In genomic region chr21:38902608-38903445, GRCh38 we compare ENCODE assay signal across 20 cellular contexts.
DNase-seq lines count a peak whose midpoint lies in the region; ATAC-seq, FAIRE-seq and TF ChIP-seq lines count a peak whose summit lies in the region.
"Had no signal": no experiment of that assay in that cellular context is flagged by ENCODE, and none has a peak within 500 bp of the region (broad histone marks: within the 10 kb centered on the region; RNA-seq: fewer than 3 reads in every experiment).

No MANE protein-coding gene starts in this region.

- H3K27me3 ChIP-seq in K562 (ENCODE audit: control insufficient read depth in 2 of 2, insufficient read depth in 2 of 2, low read length in 2 of 2), result peaks cover 12 to 16% of the 10 kb centered on the region in 2 experiments; a peak in 4 of 5 replicates
- H3K27me3 ChIP-seq in hepatocyte, result no peaks in the 10 kb centered on the region
- H3K27me3 ChIP-seq: SJSA1 had no signal

- H3K79me2 ChIP-seq in K562 (ENCODE audit: control insufficient read depth, insufficient read depth, low read length) (no peaks in the 10 kb centered on the region), hepatocyte (no peaks in the 10 kb centered on the region)

- H3K9me3 ChIP-seq in HEK293 (ENCODE audit: control insufficient read depth, insufficient read depth, low read depth, low read length), result no peaks in the 10 kb centered on the region
- no peaks in the 10 kb centered on the region for H3K9me3 ChIP-seq in K562 (replicated peaks; ENCODE audit: control insufficient read depth, insufficient read depth, low read depth, low read length)
- no peaks in the 10 kb centered on the region for H3K9me3 ChIP-seq in hepatocyte (ENCODE audit: low read depth)
- H3K9me3 ChIP-seq: SJSA1 had no signal

- POLR2A ChIA-PET in HEK293 (lab: Yijun Ruan, JAX) (no interaction called here), K562 (lab: Yijun Ruan, JAX) (interaction anchor here (1.1 kb wide), 1 partner anchor 13 kb away, joined by 6 read pairs; no protein-coding TSS in a partner anchor)

- 14% methylated on average over 9 of the region's 9 CpGs for WGBS in K562 (ENCODE audit: insufficient coverage, low coverage, missing lambda C conversion rate)
- WGBS in hepatocyte (ENCODE audit: low lambda C conversion rate, missing lambda C conversion rate), result 85% methylated on average over 9 of the region's 9 CpGs

- no peak for FAIRE-seq in K562 (lab: Jason Lieb, UNC)
- FAIRE-seq: GM12878 had no signal

- H3K27ac ChIP-seq in HEK293 (ENCODE audit: extremely low read depth, low read depth, low read length) (no peak overlapping the region), K562 (ENCODE audit: extremely low read depth, low read depth, low read length) (no peak overlapping the region), hepatocyte (peak overlapping the region; percentile 64), skin epidermis (peak overlapping the region in 19 of 21 experiments; percentile 31 to 95 (median 74))
- H3K27ac ChIP-seq: SJSA1 had no signal

- no peaks in the 10 kb centered on the region for H3K9me1 ChIP-seq in K562 (ENCODE audit: control insufficient read depth, insufficient read depth, low read length)

- H4K20me1 ChIP-seq in K562 (replicated peaks; ENCODE audit: control insufficient read depth, insufficient read depth, low read length), result no peaks in the 10 kb centered on the region
- no peaks in the 10 kb centered on the region for H4K20me1 ChIP-seq in hepatocyte (ENCODE audit: insufficient read depth, poor library complexity, severe bottlenecking)

- ATAC-seq in K562, result no peak
- ATAC-seq in omental fat pad (ENCODE audit: low FRiP score), result no peak
- ATAC-seq in activated naive CD8-positive, alpha-beta T cell treated with anti-CD3 and anti-CD28 coated beads, Interleukin-2, amount 50 U/mL, for 24 hours, result no peak
- ATAC-seq: effector memory CD8-positive, alpha-beta T cell; GM12878; stimulated activated memory B cell treated with anti-CD40 and anti-IgM and Interleukin-4, amounts not matched to agents 10 μg/mL and 1 μg/mL and 100 μg/mL, for 72 hours; T-helper 17 cell had no signal

- peaks cover 4% of the 10 kb centered on the region for H3K9me3 Mint-ChIP-seq in progenitor cell of endocrine pancreas (ENCODE audit: low read depth)
- peaks cover 15% of the 10 kb centered on the region for H3K9me3 Mint-ChIP-seq in activated naive CD8-positive, alpha-beta T cell treated with anti-CD3 and anti-CD28 coated beads, Interleukin-2, amount 50 U/mL, for 24 hours

- in situ Hi-C loops in K562 (cut with MboI), result no loop called here

- DNase-seq in K562 (ENCODE audit: extremely low read depth in 1 of 4, low spot score in 3 of 4), result no peak
- no peak for DNase-seq in hepatocyte (ENCODE audit: low spot score)
- DNase-seq in progenitor cell of endocrine pancreas (ENCODE audit: low spot score, unreplicated experiment), result no peak
- no peak for DNase-seq in SHP77 treated with DMSO at 0.1 percent for 48 hours (lab: John Stamatoyannopoulos, UW)
- no peak for DNase-seq in omental fat pad (ENCODE audit: low spot score)
- no peak for DNase-seq in activated naive CD8-positive, alpha-beta T cell treated with anti-CD3 and anti-CD28 coated beads, Interleukin-2, amount 50 U/mL, for 24 hours
- DNase-seq: activated CD4-positive, alpha-beta T cell treated with anti-CD3 and anti-CD28 coated beads, Interleukin-2, amount 50 U/mL, for 4 hours; activated effector memory CD4-positive, alpha-beta T cell treated with anti-CD3 and anti-CD28 coated beads, Interleukin-2, amount 50 U/mL, for 16 hours; amygdala; effector memory CD8-positive, alpha-beta T cell; HCEC 1CT; kidney glomerular epithelial cell; MM.1S; retina; T-helper 17 cell had no signal

- H3K27me3 Mint-ChIP-seq in progenitor cell of endocrine pancreas, result peaks cover 4% of the 10 kb centered on the region
- no peaks in the 10 kb centered on the region for H3K27me3 Mint-ChIP-seq in activated naive CD8-positive, alpha-beta T cell treated with anti-CD3 and anti-CD28 coated beads, Interleukin-2, amount 50 U/mL, for 24 hours

- intact Hi-C loops in K562 (cut with micrococcal nuclease), result no loop called here

- CTCF ChIA-PET in HEK293 (lab: Yijun Ruan, JAX) (no interaction called here), K562 (lab: Yijun Ruan, JAX; ENCODE audit: low intra/inter-chr PET ratio) (no interaction called here)

- TF ChIP-seq RAD21 in K562 (CRISPR knock-in tag; conservative IDR thresholded peaks at IDR 0.05 in 1 of 2, IDR thresholded peaks at IDR 0.05 in 1 of 2), result no peak

- no peak for TF ChIP-seq POLR2A in K562 (conservative IDR thresholded peaks at IDR 0.05)

- H3K27ac Mint-ChIP-seq in progenitor cell of endocrine pancreas, result no peak overlapping the region
- no peak overlapping the region for H3K27ac Mint-ChIP-seq in activated naive CD8-positive, alpha-beta T cell treated with anti-CD3 and anti-CD28 coated beads, Interleukin-2, amount 50 U/mL, for 24 hours
- H3K27ac Mint-ChIP-seq: effector memory CD8-positive, alpha-beta T cell; stimulated activated memory B cell treated with anti-CD40 and anti-IgM and Interleukin-4, amounts not matched to agents 10 μg/mL and 1 μg/mL and 100 μg/mL, for 72 hours; T-helper 17 cell had no signal

- H3K9me2 ChIP-seq in hepatocyte (replicated peaks; ENCODE audit: insufficient read depth), result no peaks in the 10 kb centered on the region

- peaks cover 8% of the 10 kb centered on the region for H3K4me1 Mint-ChIP-seq in progenitor cell of endocrine pancreas (ENCODE audit: low read depth)
- peaks cover 6% of the 10 kb centered on the region for H3K4me1 Mint-ChIP-seq in activated naive CD8-positive, alpha-beta T cell treated with anti-CD3 and anti-CD28 coated beads, Interleukin-2, amount 50 U/mL, for 24 hours
- H3K4me1 Mint-ChIP-seq: stimulated activated memory B cell treated with anti-CD40 and anti-IgM and Interleukin-4, amounts not matched to agents 10 μg/mL and 1 μg/mL and 100 μg/mL, for 72 hours; T-helper 17 cell had no signal

- H3K36me3 Mint-ChIP-seq in progenitor cell of endocrine pancreas (ENCODE audit: insufficient read depth), result no peaks in the 10 kb centered on the region
- no peaks in the 10 kb centered on the region for H3K36me3 Mint-ChIP-seq in activated naive CD8-positive, alpha-beta T cell treated with anti-CD3 and anti-CD28 coated beads, Interleukin-2, amount 50 U/mL, for 24 hours (ENCODE audit: low read depth)
- H3K36me3 Mint-ChIP-seq: stimulated activated memory B cell treated with anti-CD40 and anti-IgM and Interleukin-4, amounts not matched to agents 10 μg/mL and 1 μg/mL and 100 μg/mL, for 72 hours had no signal

- H2AFZ ChIP-seq in K562 (ENCODE audit: low read depth, low read length) (no peak overlapping the region), hepatocyte (no peak overlapping the region)

- no TSS peak for BruUV-seq in K562 (replicated peaks; lab: Mats Ljungman, UMichigan)

- TF ChIP-seq EP300 in K562 (IDR thresholded peaks at IDR 0.05; ENCODE audit: low read length), result no peak

- H3K4me1 ChIP-seq in HEK293 (ENCODE audit: control insufficient read depth, insufficient read depth, low read length), result no peaks in the 10 kb centered on the region; the same call in 1 of the 2 replicates
- H3K4me1 ChIP-seq in K562 (replicated peaks in 1 of 2; ENCODE audit: control insufficient read depth in 2 of 2, insufficient read depth in 2 of 2, low read length in 2 of 2), result peaks cover 5 to 7% of the 10 kb centered on the region in 2 experiments; a peak in 4 of 5 replicates
- H3K4me1 ChIP-seq in hepatocyte (ENCODE audit: insufficient read depth), result peaks cover 19% of the 10 kb centered on the region

- H3K4me3 ChIP-seq in HEK293 (ENCODE audit: low read depth, low read length) (no peak overlapping the region), K562 (no peak overlapping the region), hepatocyte (no peak overlapping the region), skin epidermis (no peak overlapping the region)
- H3K4me3 ChIP-seq: GM12878, SJSA1 had no signal

- H3K36me3 ChIP-seq in HEK293 (ENCODE audit: control insufficient read depth in 2 of 2, insufficient read depth in 1 of 2, low read length in 2 of 2) (no peaks in the 10 kb centered on the region), K562 (ENCODE audit: control insufficient read depth, insufficient read depth, low read length) (no peaks in the 10 kb centered on the region), hepatocyte (replicated peaks; ENCODE audit: insufficient read depth, low read depth) (no peaks in the 10 kb centered on the region)
- H3K36me3 ChIP-seq: SJSA1 had no signal

- TF ChIP-seq CTCF in HEK293 (tag by site-specific recombination; IDR thresholded peaks at IDR 0.05) (no peak), K562 (IDR thresholded peaks at IDR 0.05 in 2 of 3, conservative IDR thresholded peaks at IDR 0.05 in 1 of 3; ENCODE audit: insufficient read depth in 2 of 3, low read depth in 1 of 3, low read length in 3 of 3) (no peak), hepatocyte (IDR thresholded peaks at IDR 0.05; ENCODE audit: poor library complexity) (no peak), progenitor cell of endocrine pancreas (IDR thresholded peaks at IDR 0.05; ENCODE audit: unreplicated experiment) (no peak), omental fat pad (IDR thresholded peaks at IDR 0.05) (no peak)

- H3K4me3 Mint-ChIP-seq in progenitor cell of endocrine pancreas (ENCODE audit: low read depth), result no peak overlapping the region
- H3K4me3 Mint-ChIP-seq in activated naive CD8-positive, alpha-beta T cell treated with anti-CD3 and anti-CD28 coated beads, Interleukin-2, amount 50 U/mL, for 24 hours, result no peak overlapping the region
- H3K4me3 Mint-ChIP-seq: effector memory CD8-positive, alpha-beta T cell; stimulated activated memory B cell treated with anti-CD40 and anti-IgM and Interleukin-4, amounts not matched to agents 10 μg/mL and 1 μg/mL and 100 μg/mL, for 72 hours; T-helper 17 cell had no signal

- H3K9ac ChIP-seq in K562 (ENCODE audit: insufficient read depth in 1 of 2, low read depth in 2 of 2, low read length in 2 of 2), result no peak overlapping the region

- H3K4me2 ChIP-seq in K562 (ENCODE audit: insufficient read depth, low read length), result no peak overlapping the region
- H3K4me2 ChIP-seq in hepatocyte, result no peak overlapping the region

TF ChIP-seq in K562, 482 proteins besides CTCF, POLR2A, EP300 and RAD21 (continues in another document):
- no peak for TF ChIP-seq ZNF316 (IDR thresholded peaks at IDR 0.05)

Comparison
In these comparisons a context has a peak if more than half of its experiments do, and no peak if none do; other contexts are left out.
1. H3K27ac ChIP-seq: peak in hepatocyte (single experiment) and skin epidermis (19 of 21); none in HEK293 (single experiment) and K562 (single experiment).